ENCODE assay signal across 23 cellular contexts in the genomic region with DNA sequence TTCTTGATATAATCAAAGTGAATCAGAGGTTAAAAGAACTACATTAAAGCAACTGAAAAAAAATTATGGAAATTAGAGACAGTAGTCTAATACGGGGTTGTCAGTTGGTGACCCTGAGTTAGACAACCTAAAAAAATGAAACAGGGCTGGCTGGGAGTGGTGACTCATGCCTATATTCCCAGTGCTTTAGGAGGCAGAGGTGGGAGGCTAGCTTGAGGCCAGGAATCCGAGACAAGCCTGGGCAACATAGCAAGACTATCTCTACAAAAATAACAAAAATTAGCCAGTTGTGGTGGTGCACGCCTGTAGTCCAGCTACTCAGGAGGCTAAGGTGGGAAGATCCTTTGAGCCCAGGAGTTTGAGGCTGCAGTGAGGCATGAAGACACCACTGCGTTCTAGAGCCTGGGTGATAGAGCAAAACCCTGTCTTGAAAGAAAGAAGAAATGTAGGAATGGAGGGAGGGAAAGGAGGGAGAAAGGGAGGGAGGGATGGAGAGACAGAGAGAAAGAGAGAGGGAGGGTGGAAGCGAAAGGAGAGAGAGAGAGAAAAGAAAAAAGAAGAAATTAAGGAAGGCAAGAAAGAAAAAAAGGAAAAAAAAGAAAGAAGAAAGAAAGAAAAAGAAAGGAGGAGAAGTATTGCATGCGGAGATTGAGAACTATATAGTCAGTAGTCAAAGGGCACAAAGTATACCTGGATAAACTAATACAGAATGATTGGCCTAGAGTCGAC.
A peak's percentile ranks its signal among the peaks of the same experiment; 100 is the strongest.
DNase-seq lines count a peak whose midpoint lies in the region; ATAC-seq, FAIRE-seq and TF ChIP-seq lines count a peak whose summit lies in the region.
"Had no signal": no experiment of that assay in that cellular context is flagged by ENCODE, and none has a peak within 500 bp of the region (broad histone marks: within the 10 kb centered on the region; RNA-seq: fewer than 3 reads in every experiment).

No MANE protein-coding gene starts in this region.

- no peak overlapping the region for H4K91ac ChIP-seq in trophoblast cell (ENCODE audit: low read depth, low read length)

- H3K79me2 ChIP-seq in K562 (ENCODE audit: control insufficient read depth, insufficient read depth, low read length) (no peaks in the 10 kb centered on the region), trophoblast cell (ENCODE audit: control insufficient read depth, insufficient read depth, low read length, poor library complexity) (no peaks in the 10 kb centered on the region)

- H3K27ac ChIP-seq in K562 (ENCODE audit: extremely low read depth, low read depth, low read length) (no peak overlapping the region), trophoblast cell (ENCODE audit: low read depth, low read length) (no peak overlapping the region)
- H3K27ac ChIP-seq: A549; BLaER1 treated with 17β-estradiol and CSF1 and Interleukin-3, amounts not matched to agents 10 nM and 100 nM had no signal

- no peaks in the 10 kb centered on the region for H3K9me3 ChIP-seq in K562 (replicated peaks; ENCODE audit: control insufficient read depth, insufficient read depth, low read depth, low read length)
- no peaks in the 10 kb centered on the region for H3K9me3 ChIP-seq in trophoblast cell (ENCODE audit: insufficient read depth, low read depth, low read length)
- H3K9me3 ChIP-seq: A549, HAP-1 had no signal

- no peak overlapping the region for H3K14ac ChIP-seq in trophoblast cell (ENCODE audit: low read length)

- no peak overlapping the region for H3K18ac ChIP-seq in trophoblast cell (ENCODE audit: low read length)

- no peak for TF ChIP-seq CTCF in K562 (IDR thresholded peaks at IDR 0.05 in 2 of 3, conservative IDR thresholded peaks at IDR 0.05 in 1 of 3; ENCODE audit: insufficient read depth in 2 of 3, low read depth in 1 of 3, low read length in 3 of 3)

- no peaks in the 10 kb centered on the region for H4K20me1 ChIP-seq in K562 (replicated peaks; ENCODE audit: control insufficient read depth, insufficient read depth, low read length)
- H4K20me1 ChIP-seq: BLaER1 treated with 17β-estradiol and CSF1 and Interleukin-3, amounts not matched to agents 10 nM and 100 nM had no signal

- POLR2A ChIA-PET in K562 (lab: Yijun Ruan, JAX), result no interaction called here

- no peak for TF ChIP-seq EP300 in K562 (IDR thresholded peaks at IDR 0.05; ENCODE audit: low read length)

- H3K4me3 ChIP-seq in K562 (no peak overlapping the region), trophoblast cell (ENCODE audit: low read depth, low read length) (no peak overlapping the region)
- H3K4me3 ChIP-seq: A549; BLaER1 treated with 17β-estradiol and CSF1 and Interleukin-3, amounts not matched to agents 10 nM and 100 nM; HAP-1 had no signal

- ATAC-seq in K562, result no peak
- ATAC-seq in GM21723 (IDR thresholded peaks at IDR 0.05; ENCODE audit: unreplicated experiment), result no peak
- no peak for ATAC-seq in GM21390 (IDR thresholded peaks at IDR 0.05; ENCODE audit: unreplicated experiment)
- ATAC-seq: A549 had no signal

- DNase-seq in ELR (ENCODE audit: low read depth) (peak; percentile 21), M059J (ENCODE audit: low read depth) (peak; percentile 33), K562 (ENCODE audit: extremely low read depth in 1 of 4, low spot score in 3 of 4) (no peak), trophoblast cell (peak; percentile 52 to 70), HuH-7.5 (ENCODE audit: low spot score) (no peak)
- DNase-seq: 8988T; ACHN; AML-193; BE2C; CD4-positive, alpha-beta T cell; CD8-positive, alpha-beta memory T cell; DMS53; DMS79 treated with DMSO at 0.1 percent for 48 hours; GOT3 had no signal

- H3K9me1 ChIP-seq in K562 (ENCODE audit: control insufficient read depth, insufficient read depth, low read length), result no peaks in the 10 kb centered on the region

- no peak overlapping the region for H2AK5ac ChIP-seq in trophoblast cell (ENCODE audit: low read length)

- no peak overlapping the region for H3K9ac ChIP-seq in K562 (ENCODE audit: insufficient read depth in 1 of 2, low read depth in 2 of 2, low read length in 2 of 2)
- no peak overlapping the region for H3K9ac ChIP-seq in trophoblast cell (ENCODE audit: low read length)
- H3K9ac ChIP-seq: BLaER1 treated with 17β-estradiol and CSF1 and Interleukin-3, amounts not matched to agents 10 nM and 100 nM had no signal

- TF ChIP-seq POLR2A in K562 (conservative IDR thresholded peaks at IDR 0.05), result no peak

- no peak overlapping the region for H4K8ac ChIP-seq in trophoblast cell (ENCODE audit: low read depth, low read length)

- 42% methylated on average over 7 of the region's 7 CpGs for WGBS in K562 (ENCODE audit: insufficient coverage, low coverage, missing lambda C conversion rate)
- 100% methylated on average over 1 of the region's 7 CpGs for WGBS in trophoblast cell (ENCODE audit: extremely low coverage, insufficient coverage, insufficient read length)

- no peak overlapping the region for H2BK12ac ChIP-seq in trophoblast cell (ENCODE audit: low read length)

- CTCF ChIA-PET in K562 (lab: Yijun Ruan, JAX; ENCODE audit: low intra/inter-chr PET ratio), result no interaction called here

- no peaks in the 10 kb centered on the region for H3K79me1 ChIP-seq in trophoblast cell (ENCODE audit: low read length)

- FAIRE-seq in K562 (lab: Jason Lieb, UNC), result no peak
- FAIRE-seq: A549, G401.6, GM12892, GM19239, H54 had no signal

- no peak overlapping the region for H2AFZ ChIP-seq in K562 (ENCODE audit: low read depth, low read length)
- H2AFZ ChIP-seq in trophoblast cell (ENCODE audit: insufficient read depth, low read length, poor library complexity), result no peak overlapping the region

- H3K4me1 ChIP-seq in K562 (replicated peaks in 1 of 2; ENCODE audit: control insufficient read depth in 2 of 2, insufficient read depth in 2 of 2, low read length in 2 of 2) (peaks cover 10% of the 10 kb centered on the region in 2 experiments; a peak in 4 of 5 replicates), trophoblast cell (ENCODE audit: control insufficient read depth in 1 of 2, insufficient read depth in 2 of 2, low read length in 2 of 2) (peaks cover 0 to 5% of the 10 kb centered on the region in 2 experiments)
- H3K4me1 ChIP-seq: A549; BE2C; BLaER1 treated with 17β-estradiol and CSF1 and Interleukin-3, amounts not matched to agents 10 nM and 100 nM; HAP-1 had no signal

- H3K4me2 ChIP-seq in K562 (ENCODE audit: insufficient read depth, low read length), result no peak overlapping the region
- H3K4me2 ChIP-seq in trophoblast cell (ENCODE audit: low read length), result no peak overlapping the region
- H3K4me2 ChIP-seq: A549; BLaER1 treated with 17β-estradiol and CSF1 and Interleukin-3, amounts not matched to agents 10 nM and 100 nM had no signal

- H2BK5ac ChIP-seq in trophoblast cell (ENCODE audit: low read depth, low read length, poor library complexity), result no peak overlapping the region

- no peak overlapping the region for H2BK120ac ChIP-seq in trophoblast cell (ENCODE audit: insufficient read depth, low read length, poor library complexity)

- H3K27me3 ChIP-seq in K562 (ENCODE audit: control insufficient read depth in 2 of 2, insufficient read depth in 2 of 2, low read length in 2 of 2) (no peaks in the 10 kb centered on the region), trophoblast cell (ENCODE audit: insufficient read depth, low read length) (no peaks in the 10 kb centered on the region)
- H3K27me3 ChIP-seq: BE2C; BLaER1 treated with 17β-estradiol and CSF1 and Interleukin-3, amounts not matched to agents 10 nM and 100 nM had no signal

- in situ Hi-C loops in K562 (cut with MboI), result no loop called here

- H3K4ac ChIP-seq in trophoblast cell (ENCODE audit: low read depth, low read length), result no peak overlapping the region

- TF ChIP-seq RAD21 in K562 (CRISPR knock-in tag; conservative IDR thresholded peaks at IDR 0.05 in 1 of 2, IDR thresholded peaks at IDR 0.05 in 1 of 2), result no peak

- no peak overlapping the region for H3K23ac ChIP-seq in trophoblast cell (ENCODE audit: low read length)

- H4K12ac ChIP-seq in trophoblast cell (ENCODE audit: low read depth, low read length), result no peak overlapping the region

- BruUV-seq in K562 (replicated peaks; lab: Mats Ljungman, UMichigan), result no TSS peak

- H3K36me3 ChIP-seq in K562 (ENCODE audit: control insufficient read depth, insufficient read depth, low read length) (no peaks in the 10 kb centered on the region), trophoblast cell (ENCODE audit: control insufficient read depth in 1 of 2, insufficient read depth in 2 of 2, low read length in 2 of 2) (peaks cover 2% of the 10 kb centered on the region in 2 experiments)
- H3K36me3 ChIP-seq: BE2C, HAP-1 had no signal

- intact Hi-C loops in K562 (cut with micrococcal nuclease), result no loop called here

TF ChIP-seq in K562, 482 proteins besides CTCF, POLR2A, EP300 and RAD21:
- TF ChIP-seq ZNF121 (CRISPR knock-in tag; conservative IDR thresholded peaks at IDR 0.05), result peak; percentile 33; the same call in 1 of the 2 replicates
- TF ChIP-seq, protein P1, sequence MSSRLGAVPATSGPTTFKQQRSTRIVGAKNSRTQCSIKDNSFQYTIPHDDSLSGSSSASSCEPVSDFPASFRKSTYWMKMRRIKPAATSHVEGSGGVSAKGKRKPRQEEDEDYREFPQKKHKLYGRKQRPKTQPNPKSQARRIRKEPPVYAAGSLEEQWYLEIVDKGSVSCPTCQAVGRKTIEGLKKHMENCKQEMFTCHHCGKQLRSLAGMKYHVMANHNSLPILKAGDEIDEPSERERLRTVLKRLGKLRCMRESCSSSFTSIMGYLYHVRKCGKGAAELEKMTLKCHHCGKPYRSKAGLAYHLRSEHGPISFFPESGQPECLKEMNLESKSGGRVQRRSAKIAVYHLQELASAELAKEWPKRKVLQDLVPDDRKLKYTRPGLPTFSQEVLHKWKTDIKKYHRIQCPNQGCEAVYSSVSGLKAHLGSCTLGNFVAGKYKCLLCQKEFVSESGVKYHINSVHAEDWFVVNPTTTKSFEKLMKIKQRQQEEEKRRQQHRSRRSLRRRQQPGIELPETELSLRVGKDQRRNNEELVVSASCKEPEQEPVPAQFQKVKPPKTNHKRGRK (tag; IDR thresholded peaks at IDR 0.05), result peak; percentile 86
- TF ChIP-seq, protein P2, sequence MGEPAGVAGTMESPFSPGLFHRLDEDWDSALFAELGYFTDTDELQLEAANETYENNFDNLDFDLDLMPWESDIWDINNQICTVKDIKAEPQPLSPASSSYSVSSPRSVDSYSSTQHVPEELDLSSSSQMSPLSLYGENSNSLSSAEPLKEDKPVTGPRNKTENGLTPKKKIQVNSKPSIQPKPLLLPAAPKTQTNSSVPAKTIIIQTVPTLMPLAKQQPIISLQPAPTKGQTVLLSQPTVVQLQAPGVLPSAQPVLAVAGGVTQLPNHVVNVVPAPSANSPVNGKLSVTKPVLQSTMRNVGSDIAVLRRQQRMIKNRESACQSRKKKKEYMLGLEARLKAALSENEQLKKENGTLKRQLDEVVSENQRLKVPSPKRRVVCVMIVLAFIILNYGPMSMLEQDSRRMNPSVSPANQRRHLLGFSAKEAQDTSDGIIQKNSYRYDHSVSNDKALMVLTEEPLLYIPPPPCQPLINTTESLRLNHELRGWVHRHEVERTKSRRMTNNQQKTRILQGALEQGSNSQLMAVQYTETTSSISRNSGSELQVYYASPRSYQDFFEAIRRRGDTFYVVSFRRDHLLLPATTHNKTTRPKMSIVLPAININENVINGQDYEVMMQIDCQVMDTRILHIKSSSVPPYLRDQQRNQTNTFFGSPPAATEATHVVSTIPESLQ (CRISPR knock-in tag; IDR thresholded peaks at IDR 0.05), result no peak

Comparison
In these comparisons a context has a peak if more than half of its experiments do, and no peak if none do; other contexts are left out.
1. DNase-seq: peak in ELR (single experiment), M059J (single experiment) and trophoblast cell (2 of 2); none in K562 (0 of 4) and HuH-7.5 (single experiment).